19 cellular contexts compared by ENCODE assay signal in the genomic region with DNA sequence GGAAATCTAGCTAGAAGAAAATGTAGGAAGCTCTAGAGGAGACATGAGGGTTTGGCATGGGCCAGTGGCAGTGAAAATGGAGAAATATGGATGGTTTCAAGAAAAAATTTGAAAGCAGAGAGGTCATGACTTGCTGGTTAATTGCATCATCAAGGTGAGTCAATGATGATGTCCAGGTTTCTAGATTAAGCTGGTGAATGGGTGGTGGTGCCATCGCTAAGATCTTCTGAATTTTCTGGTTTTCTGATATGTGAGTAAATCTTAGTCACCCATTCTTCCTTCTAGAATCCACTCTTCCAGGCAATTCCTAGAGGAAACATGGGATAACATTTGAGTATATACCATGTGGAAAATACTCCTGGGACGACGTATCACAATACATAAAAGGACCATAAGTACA. TPM values are rescaled to one million over a fixed set of nuclear protein-coding genes. Genes with fewer than 3 reads are reported as not detected.
A peak's percentile ranks its signal among the peaks of the same experiment; 100 is the strongest.
DNase-seq lines count a peak whose midpoint lies in the region; ATAC-seq and TF ChIP-seq lines count a peak whose summit lies in the region.
"Had no signal": no experiment of that assay in that cellular context is flagged by ENCODE, and none has a peak within 500 bp of the region (broad histone marks: within the 10 kb centered on the region; RNA-seq: fewer than 3 reads in every experiment).

No MANE protein-coding gene starts in this region.

- H3K9me3 ChIP-seq in HCT116 (ENCODE audit: control insufficient read depth in 1 of 2, insufficient read depth in 1 of 2, low read depth in 1 of 2, low read length in 2 of 2): no peaks in the 10 kb centered on the region
- H3K9me3 ChIP-seq in PC-9 (ENCODE audit: insufficient read depth, low read depth): no peaks in the 10 kb centered on the region
- H3K9me3 ChIP-seq in mammary epithelial cell (replicated peaks; ENCODE audit: insufficient read depth, low read length): no peaks in the 10 kb centered on the region
- H3K9me3 ChIP-seq in psoas muscle: no peaks in the 10 kb centered on the region
- H3K9me3 ChIP-seq: BE2C had no signal

- no peak overlapping the region for H3K4me2 ChIP-seq in HCT116 (ENCODE audit: low read length)
- H3K4me2 ChIP-seq in PC-9: no peak overlapping the region
- no peak overlapping the region for H3K4me2 ChIP-seq in mammary epithelial cell (ENCODE audit: insufficient read depth, low read depth, low read length)

- H2AFZ ChIP-seq in HCT116 (ENCODE audit: low read depth, low read length, poor library complexity, severe bottlenecking) (no peak overlapping the region), PC-9 (no peak overlapping the region), mammary epithelial cell (ENCODE audit: low read depth, low read length) (no peak overlapping the region)

- no peaks in the 10 kb centered on the region for H3K4me1 ChIP-seq in HCT116 (ENCODE audit: control insufficient read depth in 1 of 2, insufficient read depth in 2 of 2, low read length in 2 of 2)
- H3K4me1 ChIP-seq in PC-9 (replicated peaks; ENCODE audit: insufficient read depth): no peaks in the 10 kb centered on the region
- H3K4me1 ChIP-seq in mammary epithelial cell (ENCODE audit: insufficient read depth, low read length): no peaks in the 10 kb centered on the region
- H3K4me1 ChIP-seq in psoas muscle: no peaks in the 10 kb centered on the region
- H3K4me1 ChIP-seq: BE2C had no signal

- H3F3A ChIP-seq in PC-9 (ENCODE audit: insufficient read depth, low read depth): no peaks in the 10 kb centered on the region

- DNase-seq in HCT116 (ENCODE audit: low read depth, low spot score) (no peak), PC-9 (no peak), mammary epithelial cell (peak; percentile 74), kidney tubule cell (ENCODE audit: low spot score) (peak; percentile 33), psoas muscle (no peak), Right ventricle myocardium inferior (ENCODE audit: missing footprints) (no peak)
- no peak for DNase-seq in stimulated activated CD8-positive, alpha-beta memory T cell treated with anti-CD3 and anti-CD28 coated beads, Interleukin-4, amount 100 ng/mL, for 48 hours
- DNase-seq: BE2C, DMS79 treated with DMSO at 0.1 percent for 48 hours, H7, HFFc6, NCI-H1417 treated with DMSO at 0.1 percent for 48 hours, NCI-H187, NCI-H446 treated with DMSO at 0.1 percent for 48 hours, NCI-H526 treated with DMSO at 0.1 percent for 48 hours, OCI-M1, RPMI8226, T-cell had no signal

- no TSS peak for BruUV-seq in HCT116 (replicated peaks; lab: Mats Ljungman, UMichigan)
- no TSS peak for BruUV-seq in PC-9 (replicated peaks; lab: Mats Ljungman, UMichigan)
- no TSS peak for BruUV-seq in mammary epithelial cell (replicated peaks; lab: Mats Ljungman, UMichigan)

- RAD21 ChIA-PET in HCT116 (lab: Charles Lee; ENCODE audit: low non-redundant PET in 1 of 2, low total read pairs in 2 of 2, uncharacterized antibody in 2 of 2, unreplicated experiment in 2 of 2): no interaction called here

- H3K9ac ChIP-seq in HCT116 (ENCODE audit: low read length): no peak overlapping the region
- no peak overlapping the region for H3K9ac ChIP-seq in mammary epithelial cell (ENCODE audit: insufficient read depth, low read length)

- H3K9me2 ChIP-seq in HCT116 (ENCODE audit: insufficient read depth): no peaks in the 10 kb centered on the region
- no peaks in the 10 kb centered on the region for H3K9me2 ChIP-seq in PC-9 (ENCODE audit: insufficient read depth)

- in situ Hi-C loops in mammary epithelial cell (cut with MboI; ENCODE audit: low sequenced_read_pairs in 2 of 2): no loop called here

- dilution Hi-C loops in mammary epithelial cell (cut with HindIII; ENCODE audit: low sequenced_read_pairs): no loop called here

- POLR2A ChIA-PET in HCT116 (lab: Charles Lee) (no interaction called here), PC-9 (lab: Charles Lee; ENCODE audit: unreplicated experiment) (no interaction called here)

- H3K4me3 ChIP-seq in HCT116 (replicated peaks in 1 of 2; ENCODE audit: low read depth in 1 of 2, low read length in 2 of 2): no peak overlapping the region
- no peak overlapping the region for H3K4me3 ChIP-seq in PC-9
- H3K4me3 ChIP-seq in mammary epithelial cell (replicated peaks in 1 of 3; ENCODE audit: insufficient read depth in 1 of 3, low read depth in 2 of 3, low read length in 3 of 3): no peak overlapping the region
- H3K4me3 ChIP-seq in psoas muscle: no peak overlapping the region

- H4K20me1 ChIP-seq in HCT116 (ENCODE audit: insufficient read depth): no peaks in the 10 kb centered on the region
- H4K20me1 ChIP-seq in PC-9 (ENCODE audit: insufficient read depth): no peaks in the 10 kb centered on the region
- H4K20me1 ChIP-seq in mammary epithelial cell (ENCODE audit: insufficient read depth, low read length): no peaks in the 10 kb centered on the region

- no peak for TF ChIP-seq RAD21 in HCT116 (IDR thresholded peaks at IDR 0.05; ENCODE audit: low read depth)

- H3K36me3 ChIP-seq in HCT116 (ENCODE audit: control insufficient read depth in 1 of 2, insufficient read depth in 2 of 2, low read length in 2 of 2): no peaks in the 10 kb centered on the region
- H3K36me3 ChIP-seq in PC-9 (ENCODE audit: low read depth): no peaks in the 10 kb centered on the region
- no peaks in the 10 kb centered on the region for H3K36me3 ChIP-seq in mammary epithelial cell (ENCODE audit: insufficient read depth, low read length)
- H3K36me3 ChIP-seq in psoas muscle (ENCODE audit: insufficient read depth in 1 of 2, low read depth in 1 of 2): no peaks in the 10 kb centered on the region
- H3K36me3 ChIP-seq: BE2C had no signal

- WGBS in mammary epithelial cell (ENCODE audit: low coverage, missing lambda C conversion rate): 83% methylated on average over 3 of the region's 3 CpGs
- 96 to 100% (median 99%) methylated on average over 3 of the region's 3 CpGs for WGBS in psoas muscle, 3 donors

- H3K27me3 ChIP-seq in HCT116 (ENCODE audit: insufficient read depth, low read length) (no peaks in the 10 kb centered on the region), PC-9 (ENCODE audit: insufficient read depth, low read depth) (no peaks in the 10 kb centered on the region), mammary epithelial cell (ENCODE audit: insufficient read depth, low read length) (no peaks in the 10 kb centered on the region), psoas muscle (ENCODE audit: insufficient read depth in 3 of 3, low read length in 2 of 3) (no peaks in the 10 kb centered on the region)
- H3K27me3 ChIP-seq: BE2C had no signal

- H3K27ac ChIP-seq in HCT116 (ENCODE audit: low read depth, low read length) (no peak overlapping the region), PC-9 (peak overlapping the region; percentile 37; the same call in 1 of the 2 replicates), mammary epithelial cell (ENCODE audit: insufficient read depth, low read depth, low read length) (no peak overlapping the region), psoas muscle (no peak overlapping the region)

- CTCF ChIA-PET in HCT116 (lab: Charles Lee): interaction anchor here (1.0 kb wide), 1 partner anchor 16 kb away, joined by 3 read pairs; no protein-coding TSS in a partner anchor
- CTCF ChIA-PET in PC-9 (lab: Charles Lee): no interaction called here
- CTCF ChIA-PET in mammary epithelial cell (lab: Charles Lee; ENCODE audit: low non-redundant PET): no interaction called here

- TF ChIP-seq CTCF in HCT116 (IDR thresholded peaks at IDR 0.05 in 2 of 3, conservative IDR thresholded peaks at IDR 0.05 in 1 of 3; ENCODE audit: borderline replicate concordance in 1 of 3, insufficient read depth in 1 of 3, low read depth in 2 of 3, low read length in 2 of 3) (no peak), PC-9 (conservative IDR thresholded peaks at IDR 0.05) (no peak), mammary epithelial cell (conservative IDR thresholded peaks at IDR 0.05 in 1 of 2, IDR thresholded peaks at IDR 0.05 in 1 of 2; ENCODE audit: extremely low read depth in 1 of 2, insufficient read depth in 1 of 2, low read depth in 1 of 2, low read length in 2 of 2) (no peak), psoas muscle (IDR thresholded peaks at IDR 0.05) (no peak)

- no peaks in the 10 kb centered on the region for H3K79me2 ChIP-seq in HCT116 (ENCODE audit: insufficient read depth, low read length)
- no peaks in the 10 kb centered on the region for H3K79me2 ChIP-seq in PC-9 (ENCODE audit: low read depth)
- H3K79me2 ChIP-seq in mammary epithelial cell (ENCODE audit: insufficient read depth, low read length): no peaks in the 10 kb centered on the region

- intact Hi-C loops in HCT116 (cut with micrococcal nuclease): no loop called here
- intact Hi-C loops in PC-9 (cut with micrococcal nuclease; ENCODE audit: unreplicated experiment): no loop called here
- intact Hi-C loops in mammary epithelial cell (cut with micrococcal nuclease): no loop called here
- intact Hi-C loops in psoas muscle (cut with DNase I): no loop called here
- intact Hi-C loops in Right ventricle myocardium inferior (cut with DNase I): no loop called here

- ATAC-seq in HCT116 (no peak), psoas muscle (no peak), Right ventricle myocardium inferior (no peak)
- ATAC-seq: SK-N-SH treated with all-trans-retinoic acid at 6 μM for 48 hours, T-cell had no signal

- no peak for TF ChIP-seq POLR2A in HCT116 (IDR thresholded peaks at IDR 0.05; ENCODE audit: borderline replicate concordance, extremely low read depth, insufficient read depth, insufficient read length)

TF ChIP-seq in HCT116, 20 proteins besides CTCF, POLR2A, EP300 and RAD21:
- TF ChIP-seq, protein P1, sequence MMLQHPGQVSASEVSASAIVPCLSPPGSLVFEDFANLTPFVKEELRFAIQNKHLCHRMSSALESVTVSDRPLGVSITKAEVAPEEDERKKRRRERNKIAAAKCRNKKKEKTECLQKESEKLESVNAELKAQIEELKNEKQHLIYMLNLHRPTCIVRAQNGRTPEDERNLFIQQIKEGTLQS (IDR thresholded peaks at IDR 0.05): peak; percentile 40; the same call in 1 of the 2 replicates
- TF ChIP-seq CEBPB (IDR thresholded peaks at IDR 0.05; ENCODE audit: low read depth) (peak; percentile 70), TCF7L2 (IDR thresholded peaks at IDR 0.05; ENCODE audit: borderline replicate concordance, extremely low read depth, insufficient read depth, insufficient read length) (no peak), YY1 (IDR thresholded peaks at IDR 0.05; ENCODE audit: extremely low read depth, insufficient replicate concordance, low read depth, low read length) (no peak)

RNA-seq across cellular contexts. Expression of a gene that starts 25.0 kb away (rescaled TPM):
- total RNA-seq in HCT116 (2021; ENCODE audit: unreplicated experiment) (5.2 TPM), PC-9 (2021) (24.2 and 27.4 TPM in 2 replicates), mammary epithelial cell (10 to 100 TPM in 1 of 2 donors, 1 to 10 TPM in 1; 6.6 to 16.3 TPM), psoas muscle (1 to 10 TPM; 3.5 to 9.7 (median 4.2) TPM), Right ventricle myocardium inferior (7.9 TPM)
- polyA plus RNA-seq in HCT116 (2012): 1.4 and 1.5 TPM in 2 replicates
- polyA plus RNA-seq in mammary epithelial cell (1.5 TPM), psoas muscle (1 to 10 TPM; 4.2 to 5.5 (median 4.5) TPM)
- 1.2 TPM for polyA minus RNA-seq in mammary epithelial cell

Comparison
In these comparisons a context has a peak if more than half of its experiments do, and no peak if none do; other contexts are left out.
1. DNase-seq: peak in mammary epithelial cell (single experiment) and kidney tubule cell (single experiment); none in HCT116 (single experiment), PC-9 (0 of 2), psoas muscle (0 of 2), Right ventricle myocardium inferior (single experiment) and stimulated activated CD8-positive, alpha-beta memory T cell treated with anti-CD3 and anti-CD28 coated beads, Interleukin-4, amount 100 ng/mL, for 48 hours (single experiment).